Comparison of ENCODE assay signal across 11 cellular contexts in the genomic region with DNA sequence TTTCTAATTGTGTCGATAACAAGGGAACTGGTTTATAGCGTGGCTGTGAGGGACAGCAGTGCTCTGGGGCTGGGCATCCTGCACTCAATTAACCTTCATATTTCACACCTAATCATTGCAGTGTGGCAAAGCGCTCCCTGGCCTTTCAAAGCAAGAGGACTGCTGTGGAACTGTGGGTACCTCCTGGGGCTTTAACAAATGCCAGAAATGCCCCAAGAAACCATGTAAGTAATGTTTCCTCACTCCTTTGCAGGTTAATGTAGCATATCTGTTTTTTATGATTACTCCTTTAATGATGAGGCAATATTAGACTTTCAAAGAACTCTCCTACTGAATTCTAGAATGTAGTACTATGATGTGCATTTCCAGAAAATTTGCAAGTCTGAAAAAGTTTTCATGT.
"Had no signal": no experiment of that assay in that cellular context is flagged by ENCODE, and none has a peak within 500 bp of the region (broad histone marks: within the 10 kb centered on the region; RNA-seq: fewer than 3 reads in every experiment).

No MANE protein-coding gene starts in this region.

- H3K4me3 ChIP-seq: body of pancreas, dorsolateral prefrontal cortex, lower lobe of right lung, transverse colon had no signal

- H3K36me3 Mint-ChIP-seq: activated naive CD4-positive, alpha-beta T cell treated with anti-CD3 and anti-CD28 coated beads, Interleukin-2, amount 50 U/mL, for 24 hours; naive thymus-derived CD8-positive, alpha-beta T cell had no signal

- H3K4me3 Mint-ChIP-seq: activated naive CD4-positive, alpha-beta T cell treated with anti-CD3 and anti-CD28 coated beads, Interleukin-2, amount 50 U/mL, for 24 hours; naive thymus-derived CD8-positive, alpha-beta T cell; stimulated activated naive CD8-positive, alpha-beta T cell treated with anti-CD3 and anti-CD28 coated beads, Interleukin-15, amount 100 ng/mL, for 72 hours had no signal

- ATAC-seq: esophagus mucosa; naive thymus-derived CD8-positive, alpha-beta T cell had no signal

- H3K4me1 Mint-ChIP-seq: activated naive CD4-positive, alpha-beta T cell treated with anti-CD3 and anti-CD28 coated beads, Interleukin-2, amount 50 U/mL, for 24 hours; naive thymus-derived CD8-positive, alpha-beta T cell had no signal

- H3K36me3 ChIP-seq: lower lobe of right lung, transverse colon had no signal

- H3K9me3 Mint-ChIP-seq: activated naive CD4-positive, alpha-beta T cell treated with anti-CD3 and anti-CD28 coated beads, Interleukin-2, amount 50 U/mL, for 24 hours; naive thymus-derived CD8-positive, alpha-beta T cell; stimulated activated naive CD8-positive, alpha-beta T cell treated with anti-CD3 and anti-CD28 coated beads, Interleukin-15, amount 100 ng/mL, for 72 hours had no signal

- DNase-seq: activated T-cell treated with anti-CD3 and anti-CD28 coated beads, Interleukin-2, amount 50 U/mL, for 1 hour; dorsolateral prefrontal cortex; lower lobe of right lung; naive thymus-derived CD8-positive, alpha-beta T cell; stimulated activated CD4-positive, alpha-beta T cell treated with anti-CD3 and anti-CD28 coated beads, Interleukin-4, amount 100 ng/mL, for 24 hours; stimulated activated naive CD8-positive, alpha-beta T cell treated with anti-CD3 and anti-CD28 coated beads, Interleukin-15, amount 100 ng/mL, for 72 hours; T-helper 2 cell had no signal

- H3K27me3 ChIP-seq: body of pancreas, dorsolateral prefrontal cortex, transverse colon had no signal

- H3K27ac Mint-ChIP-seq: activated naive CD4-positive, alpha-beta T cell treated with anti-CD3 and anti-CD28 coated beads, Interleukin-2, amount 50 U/mL, for 24 hours; naive thymus-derived CD8-positive, alpha-beta T cell; stimulated activated naive CD8-positive, alpha-beta T cell treated with anti-CD3 and anti-CD28 coated beads, Interleukin-15, amount 100 ng/mL, for 72 hours had no signal

- H3K9me3 ChIP-seq: body of pancreas, lower lobe of right lung, transverse colon had no signal

- H3K27ac ChIP-seq: dorsolateral prefrontal cortex, lower lobe of right lung had no signal
